ENCODE assay signal across 9 cellular contexts in the genomic region with DNA sequence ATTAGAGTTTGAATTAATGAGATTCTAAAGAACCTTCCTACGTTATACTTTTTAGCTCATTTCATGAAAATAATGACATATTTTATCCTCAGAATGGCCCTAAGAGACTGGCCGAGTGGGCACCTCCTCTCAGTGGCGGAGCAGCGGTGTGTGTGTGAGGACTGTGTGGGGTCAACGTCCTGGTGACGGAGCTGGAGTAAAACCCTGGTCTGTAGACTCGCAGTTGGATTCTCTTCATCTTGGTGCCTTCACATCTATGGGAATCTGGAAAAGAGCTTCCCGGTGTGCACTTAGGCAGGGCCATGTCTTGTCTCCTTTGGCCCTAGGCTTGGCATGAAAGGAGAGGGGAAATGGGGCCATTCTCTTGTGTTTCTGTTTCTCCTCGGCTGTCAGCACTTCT.
"Had no signal": no experiment of that assay in that cellular context is flagged by ENCODE, and none has a peak within 500 bp of the region (broad histone marks: within the 10 kb centered on the region; RNA-seq: fewer than 3 reads in every experiment).

No MANE protein-coding gene starts in this region.

- ATAC-seq: GM23338, HCT116 had no signal

- H3K27ac Mint-ChIP-seq: GM23338, HFFc6 had no signal

- FAIRE-seq: H1, H54 had no signal

- H3K9me3 Mint-ChIP-seq: GM23338, HFFc6 had no signal

- H3K9ac ChIP-seq: GM23248 had no signal

- H3K27ac ChIP-seq: GM23248 had no signal

- H2AFZ ChIP-seq: GM23248, GM23338 had no signal

- H3K4me3 Mint-ChIP-seq: GM23338, HFFc6 had no signal

- H3K4me3 ChIP-seq: GM23248, GM23338 had no signal

- H3K4me2 ChIP-seq: GM23338 had no signal

- DNase-seq: GM23248, GOT3, H7, HCEC 1CT, HFFc6 had no signal
